ENCODE assay signal across 21 cellular contexts in genomic region chr7:20959281-20959680, GRCh38.
DNase-seq lines count a peak whose midpoint lies in the region; ATAC-seq and TF ChIP-seq lines count a peak whose summit lies in the region.
"Had no signal": no experiment of that assay in that cellular context is flagged by ENCODE, and none has a peak within 500 bp of the region (broad histone marks: within the 10 kb centered on the region; RNA-seq: fewer than 3 reads in every experiment).

No MANE protein-coding gene starts in this region.

- ATAC-seq in GM21723 (IDR thresholded peaks at IDR 0.05; ENCODE audit: unreplicated experiment) (no peak), HG02852 (IDR thresholded peaks at IDR 0.05; ENCODE audit: unreplicated experiment) (no peak)
- ATAC-seq: activated naive CD8-positive, alpha-beta T cell treated with anti-CD3 and anti-CD28 coated beads, Interleukin-2, amount 50 U/mL, for 24 hours; activated T-helper 17 cell treated with anti-CD3 and anti-CD28 coated beads, Interleukin-2, amount 50 U/mL, for 72 hours; T-cell had no signal

- TF ChIP-seq CTCF in 22Rv1 (IDR thresholded peaks at IDR 0.05) (no peak), VCaP (conservative IDR thresholded peaks at IDR 0.05) (no peak)

- H3K27ac ChIP-seq in 22Rv1 (peak overlapping the region; percentile 37), VCaP (peak overlapping the region; percentile 93)
- H3K27ac ChIP-seq: BLaER1 treated with 17β-estradiol and CSF1 and Interleukin-3, amounts not matched to agents 10 nM and 100 nM; HL-60; thoracic aorta had no signal

- DNase-seq in Daoy (ENCODE audit: low read depth) (peak; percentile 37), NCI-H2196 (lab: John Stamatoyannopoulos, UW; ENCODE audit: unreplicated experiment) (peak; percentile 43), germinal center (ENCODE audit: low spot score) (no peak)
- no peak for DNase-seq in activated effector memory CD4-positive, alpha-beta T cell treated with Interleukin-2 at 50 U/mL for 16 hours
- DNase-seq: activated CD4-positive, alpha-beta T cell treated with anti-CD3 and anti-CD28 coated beads, Interleukin-2, amount 10 ng/mL, durations not matched to agents 7 days and 5 days; activated CD8-positive, alpha-beta memory T cell treated with anti-CD3 and anti-CD28 coated beads, Interleukin-2, amount 50 U/mL, for 4 hours; activated naive CD8-positive, alpha-beta T cell treated with anti-CD3 and anti-CD28 coated beads, Interleukin-2, amount 50 U/mL, for 24 hours; effector CD8-positive, alpha-beta T cell; mammary epithelial cell; MM.1S; NCI-H187 treated with DMSO at 0.1 percent for 48 hours; stimulated activated naive CD4-positive, alpha-beta T cell; T-cell had no signal

Comparison
In these comparisons a context has a peak if more than half of its experiments do, and no peak if none do; other contexts are left out.
1. DNase-seq: peak in Daoy (single experiment) and NCI-H2196 (single experiment); none in germinal center (single experiment) and activated effector memory CD4-positive, alpha-beta T cell treated with Interleukin-2 at 50 U/mL for 16 hours (single experiment).